2 cellular contexts compared by ENCODE assay signal in genomic region chr1:33985656-33986055, GRCh38.
TF ChIP-seq lines count a peak whose summit lies in the region.

No MANE protein-coding gene starts in this region.

TF ChIP-seq in GM23338, 12 proteins besides CTCF, POLR2A, EP300 and RAD21 (continued from another document):
- TF ChIP-seq ZNF462 (CRISPR knock-in tag; IDR thresholded peaks at IDR 0.05) (no peak), CREB1 (CRISPR knock-in tag; IDR thresholded peaks at IDR 0.05; ENCODE audit: low read depth) (no peak), ZNF114 (CRISPR knock-in tag; IDR thresholded peaks at IDR 0.05) (no peak), JUNB (IDR thresholded peaks at IDR 0.05; ENCODE audit: unreplicated experiment) (no peak), EZH2 (IDR thresholded peaks at IDR 0.05; ENCODE audit: low read depth, unreplicated experiment) (no peak), ZNF331 (CRISPR knock-in tag; IDR thresholded peaks at IDR 0.05; ENCODE audit: low read depth) (no peak), NANOG (IDR thresholded peaks at IDR 0.05; ENCODE audit: borderline replicate concordance) (no peak), EZH2phosphoT487 (IDR thresholded peaks at IDR 0.05; ENCODE audit: unreplicated experiment) (no peak)
- TF ChIP-seq, protein P1, sequence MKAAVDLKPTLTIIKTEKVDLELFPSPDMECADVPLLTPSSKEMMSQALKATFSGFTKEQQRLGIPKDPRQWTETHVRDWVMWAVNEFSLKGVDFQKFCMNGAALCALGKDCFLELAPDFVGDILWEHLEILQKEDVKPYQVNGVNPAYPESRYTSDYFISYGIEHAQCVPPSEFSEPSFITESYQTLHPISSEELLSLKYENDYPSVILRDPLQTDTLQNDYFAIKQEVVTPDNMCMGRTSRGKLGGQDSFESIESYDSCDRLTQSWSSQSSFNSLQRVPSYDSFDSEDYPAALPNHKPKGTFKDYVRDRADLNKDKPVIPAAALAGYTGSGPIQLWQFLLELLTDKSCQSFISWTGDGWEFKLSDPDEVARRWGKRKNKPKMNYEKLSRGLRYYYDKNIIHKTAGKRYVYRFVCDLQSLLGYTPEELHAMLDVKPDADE (IDR thresholded peaks at IDR 0.05), result no peak

TF ChIP-seq in WTC11, 78 proteins besides CTCF, POLR2A, EP300 and RAD21 (continued from another document):
- TF ChIP-seq OVOL2 (CRISPR knock-in tag; IDR thresholded peaks at IDR 0.05; ENCODE audit: borderline replicate concordance), result no peak
- TF ChIP-seq MYBL2 (CRISPR knock-in tag; IDR thresholded peaks at IDR 0.05), result no peak
- TF ChIP-seq HMGA2 (CRISPR knock-in tag; IDR thresholded peaks at IDR 0.05), result no peak
- TF ChIP-seq NFE2L1 (CRISPR knock-in tag; IDR thresholded peaks at IDR 0.05), result no peak
- no peak for TF ChIP-seq ZNF671 (CRISPR knock-in tag; IDR thresholded peaks at IDR 0.05)
- TF ChIP-seq, protein P2, sequence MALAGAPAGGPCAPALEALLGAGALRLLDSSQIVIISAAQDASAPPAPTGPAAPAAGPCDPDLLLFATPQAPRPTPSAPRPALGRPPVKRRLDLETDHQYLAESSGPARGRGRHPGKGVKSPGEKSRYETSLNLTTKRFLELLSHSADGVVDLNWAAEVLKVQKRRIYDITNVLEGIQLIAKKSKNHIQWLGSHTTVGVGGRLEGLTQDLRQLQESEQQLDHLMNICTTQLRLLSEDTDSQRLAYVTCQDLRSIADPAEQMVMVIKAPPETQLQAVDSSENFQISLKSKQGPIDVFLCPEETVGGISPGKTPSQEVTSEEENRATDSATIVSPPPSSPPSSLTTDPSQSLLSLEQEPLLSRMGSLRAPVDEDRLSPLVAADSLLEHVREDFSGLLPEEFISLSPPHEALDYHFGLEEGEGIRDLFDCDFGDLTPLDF (CRISPR knock-in tag; IDR thresholded peaks at IDR 0.05), result no peak
- no peak for TF ChIP-seq GABPB1 (CRISPR knock-in tag; IDR thresholded peaks at IDR 0.05)
- TF ChIP-seq KAT7 (CRISPR knock-in tag; IDR thresholded peaks at IDR 0.05; ENCODE audit: borderline replicate concordance), result no peak
- TF ChIP-seq, protein P3, sequence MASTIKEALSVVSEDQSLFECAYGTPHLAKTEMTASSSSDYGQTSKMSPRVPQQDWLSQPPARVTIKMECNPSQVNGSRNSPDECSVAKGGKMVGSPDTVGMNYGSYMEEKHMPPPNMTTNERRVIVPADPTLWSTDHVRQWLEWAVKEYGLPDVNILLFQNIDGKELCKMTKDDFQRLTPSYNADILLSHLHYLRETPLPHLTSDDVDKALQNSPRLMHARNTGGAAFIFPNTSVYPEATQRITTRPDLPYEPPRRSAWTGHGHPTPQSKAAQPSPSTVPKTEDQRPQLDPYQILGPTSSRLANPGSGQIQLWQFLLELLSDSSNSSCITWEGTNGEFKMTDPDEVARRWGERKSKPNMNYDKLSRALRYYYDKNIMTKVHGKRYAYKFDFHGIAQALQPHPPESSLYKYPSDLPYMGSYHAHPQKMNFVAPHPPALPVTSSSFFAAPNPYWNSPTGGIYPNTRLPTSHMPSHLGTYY (CRISPR knock-in tag; IDR thresholded peaks at IDR 0.05), result no peak
- TF ChIP-seq JAZF1 (CRISPR knock-in tag; IDR thresholded peaks at IDR 0.05), result no peak
- TF ChIP-seq, protein P4, sequence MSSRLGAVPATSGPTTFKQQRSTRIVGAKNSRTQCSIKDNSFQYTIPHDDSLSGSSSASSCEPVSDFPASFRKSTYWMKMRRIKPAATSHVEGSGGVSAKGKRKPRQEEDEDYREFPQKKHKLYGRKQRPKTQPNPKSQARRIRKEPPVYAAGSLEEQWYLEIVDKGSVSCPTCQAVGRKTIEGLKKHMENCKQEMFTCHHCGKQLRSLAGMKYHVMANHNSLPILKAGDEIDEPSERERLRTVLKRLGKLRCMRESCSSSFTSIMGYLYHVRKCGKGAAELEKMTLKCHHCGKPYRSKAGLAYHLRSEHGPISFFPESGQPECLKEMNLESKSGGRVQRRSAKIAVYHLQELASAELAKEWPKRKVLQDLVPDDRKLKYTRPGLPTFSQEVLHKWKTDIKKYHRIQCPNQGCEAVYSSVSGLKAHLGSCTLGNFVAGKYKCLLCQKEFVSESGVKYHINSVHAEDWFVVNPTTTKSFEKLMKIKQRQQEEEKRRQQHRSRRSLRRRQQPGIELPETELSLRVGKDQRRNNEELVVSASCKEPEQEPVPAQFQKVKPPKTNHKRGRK (CRISPR knock-in tag; IDR thresholded peaks at IDR 0.05; ENCODE audit: borderline replicate concordance), result no peak
- no peak for TF ChIP-seq ATF1 (CRISPR knock-in tag; IDR thresholded peaks at IDR 0.05)
